ENCODE assay signal across 8 cellular contexts in the genomic region with DNA sequence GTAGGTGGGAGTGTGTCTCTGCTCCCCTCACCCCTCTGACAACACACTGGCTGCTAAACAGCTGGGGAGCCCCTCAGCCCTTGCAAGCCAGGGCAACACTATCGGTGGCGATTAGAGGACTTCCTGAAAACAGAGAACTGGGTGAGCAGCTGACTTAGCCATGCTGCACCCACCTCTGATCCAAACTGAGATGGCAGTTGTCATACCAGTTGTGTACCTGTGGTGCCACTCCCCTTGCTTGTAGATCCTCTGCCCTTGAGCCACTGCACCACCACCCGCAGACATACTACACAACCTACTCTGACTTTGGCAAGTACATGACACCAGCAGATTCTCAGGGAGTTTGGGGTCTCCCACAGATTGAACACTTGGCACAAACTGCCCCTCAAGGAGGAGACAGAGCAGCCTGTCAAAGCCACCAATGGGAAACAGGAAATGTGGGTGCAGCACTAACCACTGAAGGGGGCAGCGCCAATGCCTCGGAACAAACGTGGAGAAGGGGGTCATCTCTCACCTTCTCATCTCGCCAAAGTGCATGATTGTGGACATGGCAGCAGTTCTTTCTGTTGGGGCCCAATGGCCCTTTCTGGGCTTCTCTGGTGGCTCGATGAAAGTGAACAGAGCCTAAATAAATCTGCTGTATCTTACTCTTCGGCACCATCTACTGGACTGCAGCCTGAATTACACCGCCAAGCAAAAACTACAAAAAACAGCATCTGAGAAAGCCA.
DNase-seq lines count a peak whose midpoint lies in the region; ATAC-seq and TF ChIP-seq lines count a peak whose summit lies in the region.

No MANE protein-coding gene starts in this region.

- H3K4me3 ChIP-seq in AG09309 (ENCODE audit: control insufficient read depth, low read depth, low read length) (no peak overlapping the region), fibroblast of pulmonary artery (replicated peaks; ENCODE audit: low read depth, low read length) (no peak overlapping the region), retinal pigment epithelial cell (ENCODE audit: low read length) (no peak overlapping the region)

- no peak for ATAC-seq in GM18873 (IDR thresholded peaks at IDR 0.05; ENCODE audit: low FRiP score, unreplicated experiment)

- no peak for DNase-seq in AG09309 (ENCODE audit: low read depth)
- DNase-seq in GM10266 (ENCODE audit: extremely low spot score): peak; percentile 23
- peak; percentile 67 for DNase-seq in fibroblast of pulmonary artery (ENCODE audit: low read depth)
- DNase-seq in retinal pigment epithelial cell (ENCODE audit: low read depth): no peak
- no peak for DNase-seq in OCI-M2 (lab: John Stamatoyannopoulos, UW; ENCODE audit: unreplicated experiment)

- TF ChIP-seq CTCF in AG09309 (IDR thresholded peaks at IDR 0.05; ENCODE audit: control insufficient read depth, insufficient read depth, low read depth, low read length, missing control alignments) (peak; percentile 78), GM10266 (IDR thresholded peaks at IDR 0.05; ENCODE audit: control insufficient read depth, insufficient read depth, low read depth, missing control alignments) (peak; percentile 57), LNCAP (IDR thresholded peaks at IDR 0.05) (peak; percentile 74), VCaP (conservative IDR thresholded peaks at IDR 0.05) (peak; percentile 93), fibroblast of pulmonary artery (IDR thresholded peaks at IDR 0.05; ENCODE audit: low read length, missing control alignments) (peak; percentile 85), retinal pigment epithelial cell (conservative IDR thresholded peaks at IDR 0.05; ENCODE audit: low read depth, low read length) (peak; percentile 82)

- no peak overlapping the region for H3K27ac ChIP-seq in VCaP

Comparison
In these comparisons a context has a peak if more than half of its experiments do, and no peak if none do; other contexts are left out.
1. DNase-seq: peak in GM10266 (single experiment) and fibroblast of pulmonary artery (single experiment); none in AG09309 (single experiment), retinal pigment epithelial cell (single experiment) and OCI-M2 (single experiment).
2. Peak in every context shown above with its lines, with median percentiles within 50 percentile points of each other: CTCF ChIP-seq.